ENCODE assay signal across 16 cellular contexts in genomic region chr3:73874596-73874995, GRCh38.
DNase-seq lines count a peak whose midpoint lies in the region; ATAC-seq and TF ChIP-seq lines count a peak whose summit lies in the region.
"Had no signal": no experiment of that assay in that cellular context is flagged by ENCODE, and none has a peak within 500 bp of the region (broad histone marks: within the 10 kb centered on the region; RNA-seq: fewer than 3 reads in every experiment).

No MANE protein-coding gene starts in this region.

- peaks cover 18% of the 10 kb centered on the region for H3K4me1 ChIP-seq in GM23338 (ENCODE audit: insufficient read depth)

- no peaks in the 10 kb centered on the region for H3K9me3 Mint-ChIP-seq in GM23338
- H3K9me3 Mint-ChIP-seq in WTC11, result peaks cover 18% of the 10 kb centered on the region
- peaks cover 3% of the 10 kb centered on the region for H3K9me3 Mint-ChIP-seq in activated CD8-positive, alpha-beta memory T cell treated with anti-CD3 and anti-CD28 coated beads, Interleukin-2, amount 10 ng/mL, durations not matched to agents 7 days and 5 days (ENCODE audit: low read depth)
- H3K9me3 Mint-ChIP-seq: HFFc6 had no signal

- no peak overlapping the region for H3K27ac ChIP-seq in GM23338 (ENCODE audit: low read depth)
- H3K27ac ChIP-seq: KMS-11 had no signal

- H3K36me3 ChIP-seq in GM23338 (ENCODE audit: insufficient read depth), result 0 out of 2 replicates have a peak, but pooled peaks cover 3% of the 10 kb centered on the region

- peaks cover 2% of the 10 kb centered on the region; the same call in 1 of the 2 replicates for H3K9me2 ChIP-seq in GM23338 (ENCODE audit: insufficient read depth)
- H3K9me2 ChIP-seq: SK-N-SH had no signal

- CTCF ChIA-PET in WTC11 (lab: Charles Lee), result interaction anchor here (0.8 kb wide), 1 partner anchor 1127 kb away, joined by 3 read pairs; no protein-coding TSS in a partner anchor
- CTCF ChIA-PET in activated CD8-positive, alpha-beta memory T cell treated with anti-CD3 and anti-CD28 coated beads, Interleukin-2, amount 10 ng/mL, durations not matched to agents 7 days and 5 days (lab: Charles Lee), result no interaction called here

- H3K4me3 Mint-ChIP-seq in GM23338 (no peak overlapping the region), WTC11 (peak overlapping the region; percentile 23; the same call in 1 of the 2 replicates)
- H3K4me3 Mint-ChIP-seq in activated CD8-positive, alpha-beta memory T cell treated with anti-CD3 and anti-CD28 coated beads, Interleukin-2, amount 10 ng/mL, durations not matched to agents 7 days and 5 days, result no peak overlapping the region
- H3K4me3 Mint-ChIP-seq: CD8-positive, alpha-beta T cell; HFFc6 had no signal

- no peak overlapping the region for H3K4me3 ChIP-seq in GM23338

- POLR2A ChIA-PET in WTC11 (lab: Charles Lee), result no interaction called here

- H3K4me1 Mint-ChIP-seq in GM23338 (peaks cover 20% of the 10 kb centered on the region), WTC11 (peaks cover 23% of the 10 kb centered on the region)
- H3K4me1 Mint-ChIP-seq in activated CD8-positive, alpha-beta memory T cell treated with anti-CD3 and anti-CD28 coated beads, Interleukin-2, amount 10 ng/mL, durations not matched to agents 7 days and 5 days, result no peaks in the 10 kb centered on the region

- H3K27ac Mint-ChIP-seq in GM23338 (no peak overlapping the region), WTC11 (peak overlapping the region; percentile 38; the same call in 1 of the 2 replicates)
- H3K27ac Mint-ChIP-seq in activated CD8-positive, alpha-beta memory T cell treated with anti-CD3 and anti-CD28 coated beads, Interleukin-2, amount 10 ng/mL, durations not matched to agents 7 days and 5 days, result no peak overlapping the region
- H3K27ac Mint-ChIP-seq: CD8-positive, alpha-beta T cell; HFFc6 had no signal

- no peak overlapping the region for H2AFZ ChIP-seq in GM23338

- peak; percentile 17 for DNase-seq in GM23338 (ENCODE audit: low spot score)
- peak; percentile 17 for DNase-seq in NCI-H1092 (lab: John Stamatoyannopoulos, UW)
- DNase-seq in NCI-H345 (lab: John Stamatoyannopoulos, UW), result peak; percentile 87
- DNase-seq in WTC11 (ENCODE audit: low spot score), result no peak
- DNase-seq in activated CD8-positive, alpha-beta memory T cell treated with anti-CD3 and anti-CD28 coated beads, Interleukin-2, amount 10 ng/mL, durations not matched to agents 7 days and 5 days, result no peak
- DNase-seq: CD8-positive, alpha-beta T cell; EL; HFFc6; NCI-H526; SK-N-SH; T-helper 1 cell had no signal

- H3K79me2 ChIP-seq in GM23338 (replicated peaks; ENCODE audit: insufficient read depth), result no peaks in the 10 kb centered on the region

- no peaks in the 10 kb centered on the region for H4K20me1 ChIP-seq in GM23338 (replicated peaks; ENCODE audit: insufficient read depth)

- TF ChIP-seq CTCF in GM23338 (conservative IDR thresholded peaks at IDR 0.05; ENCODE audit: low read depth in 2 of 2) (no peak), WTC11 (IDR thresholded peaks at IDR 0.05) (no peak)

- H3K27me3 Mint-ChIP-seq in GM23338 (ENCODE audit: insufficient read depth, low read depth, poor library complexity) (no peaks in the 10 kb centered on the region), WTC11 (ENCODE audit: low read depth) (no peaks in the 10 kb centered on the region)
- no peaks in the 10 kb centered on the region for H3K27me3 Mint-ChIP-seq in activated CD8-positive, alpha-beta memory T cell treated with anti-CD3 and anti-CD28 coated beads, Interleukin-2, amount 10 ng/mL, durations not matched to agents 7 days and 5 days

- ATAC-seq in GM23338 (peak; percentile 75), WTC11 (peak; percentile 60), GM21786 (IDR thresholded peaks at IDR 0.05; ENCODE audit: unreplicated experiment) (no peak), GM19455 (IDR thresholded peaks at IDR 0.05; ENCODE audit: unreplicated experiment) (no peak), GM19328 (IDR thresholded peaks at IDR 0.05; ENCODE audit: unreplicated experiment) (no peak)
- no peak for ATAC-seq in activated CD8-positive, alpha-beta memory T cell treated with anti-CD3 and anti-CD28 coated beads, Interleukin-2, amount 10 ng/mL, durations not matched to agents 7 days and 5 days
- ATAC-seq: CD8-positive, alpha-beta T cell; HepG2 had no signal

- H3F3A ChIP-seq in GM23338 (replicated peaks; ENCODE audit: low read depth), result no peaks in the 10 kb centered on the region

- H3K36me3 Mint-ChIP-seq in GM23338 (ENCODE audit: low read depth) (no peaks in the 10 kb centered on the region), WTC11 (no peaks in the 10 kb centered on the region)
- H3K36me3 Mint-ChIP-seq in activated CD8-positive, alpha-beta memory T cell treated with anti-CD3 and anti-CD28 coated beads, Interleukin-2, amount 10 ng/mL, durations not matched to agents 7 days and 5 days, result no peaks in the 10 kb centered on the region
- H3K36me3 Mint-ChIP-seq: CD8-positive, alpha-beta T cell had no signal

- H3K27me3 ChIP-seq in GM23338 (ENCODE audit: insufficient read depth), result no peaks in the 10 kb centered on the region

- H3K4me2 ChIP-seq in GM23338, result peak overlapping the region; percentile 1; the same call in 1 of the 2 replicates
- H3K4me2 ChIP-seq: KMS-11, SK-N-SH had no signal

TF ChIP-seq in GM23338, 12 proteins besides CTCF, POLR2A, EP300 and RAD21 (continues in another document):
- no peak for TF ChIP-seq NANOG (IDR thresholded peaks at IDR 0.05; ENCODE audit: borderline replicate concordance)

TF ChIP-seq in WTC11, 78 proteins besides CTCF, POLR2A, EP300 and RAD21:
- TF ChIP-seq, protein P1, sequence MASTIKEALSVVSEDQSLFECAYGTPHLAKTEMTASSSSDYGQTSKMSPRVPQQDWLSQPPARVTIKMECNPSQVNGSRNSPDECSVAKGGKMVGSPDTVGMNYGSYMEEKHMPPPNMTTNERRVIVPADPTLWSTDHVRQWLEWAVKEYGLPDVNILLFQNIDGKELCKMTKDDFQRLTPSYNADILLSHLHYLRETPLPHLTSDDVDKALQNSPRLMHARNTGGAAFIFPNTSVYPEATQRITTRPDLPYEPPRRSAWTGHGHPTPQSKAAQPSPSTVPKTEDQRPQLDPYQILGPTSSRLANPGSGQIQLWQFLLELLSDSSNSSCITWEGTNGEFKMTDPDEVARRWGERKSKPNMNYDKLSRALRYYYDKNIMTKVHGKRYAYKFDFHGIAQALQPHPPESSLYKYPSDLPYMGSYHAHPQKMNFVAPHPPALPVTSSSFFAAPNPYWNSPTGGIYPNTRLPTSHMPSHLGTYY (CRISPR knock-in tag; IDR thresholded peaks at IDR 0.05), result no peak
- TF ChIP-seq, protein P2, sequence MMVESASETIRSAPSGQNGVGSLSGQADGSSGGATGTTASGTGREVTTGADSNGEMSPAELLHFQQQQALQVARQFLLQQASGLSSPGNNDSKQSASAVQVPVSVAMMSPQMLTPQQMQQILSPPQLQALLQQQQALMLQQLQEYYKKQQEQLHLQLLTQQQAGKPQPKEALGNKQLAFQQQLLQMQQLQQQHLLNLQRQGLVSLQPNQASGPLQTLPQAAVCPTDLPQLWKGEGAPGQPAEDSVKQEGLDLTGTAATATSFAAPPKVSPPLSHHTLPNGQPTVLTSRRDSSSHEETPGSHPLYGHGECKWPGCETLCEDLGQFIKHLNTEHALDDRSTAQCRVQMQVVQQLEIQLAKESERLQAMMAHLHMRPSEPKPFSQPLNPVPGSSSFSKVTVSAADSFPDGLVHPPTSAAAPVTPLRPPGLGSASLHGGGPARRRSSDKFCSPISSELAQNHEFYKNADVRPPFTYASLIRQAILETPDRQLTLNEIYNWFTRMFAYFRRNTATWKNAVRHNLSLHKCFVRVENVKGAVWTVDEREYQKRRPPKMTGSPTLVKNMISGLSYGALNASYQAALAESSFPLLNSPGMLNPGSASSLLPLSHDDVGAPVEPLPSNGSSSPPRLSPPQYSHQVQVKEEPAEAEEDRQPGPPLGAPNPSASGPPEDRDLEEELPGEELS (CRISPR knock-in tag; IDR thresholded peaks at IDR 0.05), result 0 out of 2 replicates have a peak, but pooled peaks have one; percentile 15
- TF ChIP-seq, protein P3, sequence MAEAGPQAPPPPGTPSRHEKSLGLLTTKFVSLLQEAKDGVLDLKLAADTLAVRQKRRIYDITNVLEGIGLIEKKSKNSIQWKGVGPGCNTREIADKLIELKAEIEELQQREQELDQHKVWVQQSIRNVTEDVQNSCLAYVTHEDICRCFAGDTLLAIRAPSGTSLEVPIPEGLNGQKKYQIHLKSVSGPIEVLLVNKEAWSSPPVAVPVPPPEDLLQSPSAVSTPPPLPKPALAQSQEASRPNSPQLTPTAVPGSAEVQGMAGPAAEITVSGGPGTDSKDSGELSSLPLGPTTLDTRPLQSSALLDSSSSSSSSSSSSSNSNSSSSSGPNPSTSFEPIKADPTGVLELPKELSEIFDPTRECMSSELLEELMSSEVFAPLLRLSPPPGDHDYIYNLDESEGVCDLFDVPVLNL (CRISPR knock-in tag; IDR thresholded peaks at IDR 0.05; ENCODE audit: borderline replicate concordance, low read depth), result no peak

Comparison
In these comparisons a context has a peak if more than half of its experiments do, and no peak if none do; other contexts are left out.
1. ATAC-seq: peak in GM23338 (single experiment) and WTC11 (single experiment); none in GM21786 (single experiment), GM19455 (single experiment), activated CD8-positive, alpha-beta memory T cell treated with anti-CD3 and anti-CD28 coated beads, Interleukin-2, amount 10 ng/mL, durations not matched to agents 7 days and 5 days (single experiment) and GM19328 (single experiment).
2. DNase-seq: peak in GM23338 (single experiment), NCI-H1092 (single experiment) and NCI-H345 (single experiment); none in WTC11 (single experiment) and activated CD8-positive, alpha-beta memory T cell treated with anti-CD3 and anti-CD28 coated beads, Interleukin-2, amount 10 ng/mL, durations not matched to agents 7 days and 5 days (single experiment).